8 cellular contexts compared by ENCODE assay signal in the genomic region with DNA sequence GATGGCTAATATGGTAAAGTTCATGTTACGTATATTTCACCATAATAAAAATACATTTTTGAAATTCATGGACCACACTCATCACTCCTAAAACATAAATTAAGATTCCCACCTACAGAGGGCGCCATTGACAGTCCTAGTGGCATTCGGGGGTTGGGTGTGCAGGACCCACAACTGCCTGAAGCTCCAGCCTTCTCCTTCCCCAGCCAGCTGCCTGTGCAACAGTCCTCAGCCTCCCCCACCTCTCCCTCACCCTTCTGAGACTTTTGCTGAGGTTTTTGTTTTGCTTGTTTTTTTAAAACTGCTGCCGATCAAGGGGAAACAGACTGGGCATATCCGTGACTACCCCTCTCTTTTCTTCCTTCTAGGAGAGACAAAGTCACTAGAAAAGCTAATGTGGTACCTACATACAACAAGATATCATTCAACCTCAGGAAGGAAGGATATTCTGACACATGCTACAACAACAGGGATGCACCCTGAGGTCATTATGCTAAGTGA. TPM values are rescaled to one million over a fixed set of nuclear protein-coding genes. Genes with fewer than 3 reads are reported as not detected.
DNase-seq lines count a peak whose midpoint lies in the region; ATAC-seq, FAIRE-seq and TF ChIP-seq lines count a peak whose summit lies in the region.

No MANE protein-coding gene starts in this region.

- in situ Hi-C loops in K562 (cut with MboI), result loop anchor here (5.0 kb wide), 1 partner anchor 199 kb away; no protein-coding TSS in a partner anchor

- peaks cover 12 to 33% of the 10 kb centered on the region in 2 experiments for H3K27me3 ChIP-seq in K562 (ENCODE audit: control insufficient read depth in 2 of 2, insufficient read depth in 2 of 2, low read length in 2 of 2)
- H3K27me3 ChIP-seq in iPS-15b (ENCODE audit: control insufficient read depth, insufficient read depth, low read length), result no peaks in the 10 kb centered on the region

- H3K4me1 Mint-ChIP-seq in T-helper 2 cell treated with Interferon-gamma antibody and Interleukin-4, amounts not matched to agents 5 μg/mL and 100 μg/mL, for 36 hours (ENCODE audit: low read depth), result peaks cover 4% of the 10 kb centered on the region

- peak overlapping the region; percentile 43 for H2AFZ ChIP-seq in K562 (ENCODE audit: low read depth, low read length)

- ATAC-seq in K562 (peak; percentile 93), HG02763 (IDR thresholded peaks at IDR 0.05; ENCODE audit: unreplicated experiment) (no peak)

- CTCF ChIA-PET in K562 (lab: Yijun Ruan, JAX; ENCODE audit: low intra/inter-chr PET ratio), result interaction anchor here (0.6 to 2.1 kb wide), 5 partner anchors 159 to 199 kb away, joined by 3 to 11 read pairs (median 6); no protein-coding TSS in a partner anchor

- intact Hi-C loops in K562 (cut with micrococcal nuclease), result loop anchor here (1.0 to 5.0 kb wide), 3 partner anchors 159 to 424 kb away; no protein-coding TSS in a partner anchor

- no peaks in the 10 kb centered on the region for H3K9me3 Mint-ChIP-seq in T-helper 2 cell treated with Interferon-gamma antibody and Interleukin-4, amounts not matched to agents 5 μg/mL and 100 μg/mL, for 36 hours

- no peak overlapping the region for H3K4me2 ChIP-seq in K562 (ENCODE audit: insufficient read depth, low read length)

- DNase-seq in GDM1 (lab: John Stamatoyannopoulos, UW), result peak; percentile 38
- DNase-seq in NCI-H1105 treated with DMSO at 0.1 percent for 48 hours (lab: John Stamatoyannopoulos, UW), result peak; percentile 46
- DNase-seq in T-helper 2 cell treated with Interferon-gamma antibody and Interleukin-4, amounts not matched to agents 5 μg/mL and 100 μg/mL, for 36 hours (ENCODE audit: low spot score), result peak; percentile 33
- DNase-seq in K562 (ENCODE audit: extremely low read depth in 1 of 4, low spot score in 3 of 4), result peak; percentile 70 to 86 (median 78)
- peak; percentile 70 for DNase-seq in stimulated activated CD4-positive, alpha-beta T cell treated with anti-CD3 and anti-CD28 coated beads, Interleukin-15, amount 100 ng/mL, for 24 hours
- DNase-seq in GM19238 (ENCODE audit: insufficient read length, low spot score), result no peak

- H3K36me3 Mint-ChIP-seq in T-helper 2 cell treated with Interferon-gamma antibody and Interleukin-4, amounts not matched to agents 5 μg/mL and 100 μg/mL, for 36 hours (ENCODE audit: low read depth), result no peaks in the 10 kb centered on the region

- H3K79me2 ChIP-seq in K562 (ENCODE audit: control insufficient read depth, insufficient read depth, low read length), result no peaks in the 10 kb centered on the region

- no peaks in the 10 kb centered on the region for H3K9me1 ChIP-seq in K562 (ENCODE audit: control insufficient read depth, insufficient read depth, low read length)

- BruUV-seq in K562 (replicated peaks; lab: Mats Ljungman, UMichigan), result no TSS peak

- H3K4me3 ChIP-seq in K562 (no peak overlapping the region), iPS-15b (ENCODE audit: low read depth, low read length) (no peak overlapping the region)

- WGBS in K562 (ENCODE audit: insufficient coverage, low coverage, missing lambda C conversion rate), result 13% methylated on average over 5 of the region's 5 CpGs

- peaks cover 23% of the 10 kb centered on the region for H3K27me3 Mint-ChIP-seq in T-helper 2 cell treated with Interferon-gamma antibody and Interleukin-4, amounts not matched to agents 5 μg/mL and 100 μg/mL, for 36 hours (ENCODE audit: low read depth)

- no peak overlapping the region for H3K27ac Mint-ChIP-seq in T-helper 2 cell treated with Interferon-gamma antibody and Interleukin-4, amounts not matched to agents 5 μg/mL and 100 μg/mL, for 36 hours

- H3K4me3 Mint-ChIP-seq in T-helper 2 cell treated with Interferon-gamma antibody and Interleukin-4, amounts not matched to agents 5 μg/mL and 100 μg/mL, for 36 hours, result no peak overlapping the region

- FAIRE-seq in K562 (lab: Jason Lieb, UNC), result peak; percentile 89

- peak; percentile 78 to 90 for TF ChIP-seq RAD21 in K562 (CRISPR knock-in tag; conservative IDR thresholded peaks at IDR 0.05 in 1 of 2, IDR thresholded peaks at IDR 0.05 in 1 of 2)

- H3K9me3 ChIP-seq in K562 (replicated peaks; ENCODE audit: control insufficient read depth, insufficient read depth, low read depth, low read length) (no peaks in the 10 kb centered on the region), iPS-15b (ENCODE audit: control insufficient read depth, insufficient read depth, low read length) (no peaks in the 10 kb centered on the region)

- TF ChIP-seq POLR2A in K562 (conservative IDR thresholded peaks at IDR 0.05), result no peak

- H3K36me3 ChIP-seq in K562 (ENCODE audit: control insufficient read depth, insufficient read depth, low read length), result no peaks in the 10 kb centered on the region
- no peaks in the 10 kb centered on the region for H3K36me3 ChIP-seq in iPS-15b (ENCODE audit: control insufficient read depth, insufficient read depth, low read length)

- H3K9ac ChIP-seq in K562 (ENCODE audit: insufficient read depth in 1 of 2, low read depth in 2 of 2, low read length in 2 of 2), result no peak overlapping the region
- H3K9ac ChIP-seq in iPS-15b (ENCODE audit: low read depth, low read length), result peak overlapping the region; percentile 14

- peak; percentile 84 to 91 (median 88) for TF ChIP-seq CTCF in K562 (IDR thresholded peaks at IDR 0.05 in 2 of 3, conservative IDR thresholded peaks at IDR 0.05 in 1 of 3; ENCODE audit: insufficient read depth in 2 of 3, low read depth in 1 of 3, low read length in 3 of 3)

- H3K4me1 ChIP-seq in K562 (replicated peaks in 1 of 2; ENCODE audit: control insufficient read depth in 2 of 2, insufficient read depth in 2 of 2, low read length in 2 of 2) (peaks cover 0 to 2% of the 10 kb centered on the region in 2 experiments; a peak in 1 of 5 replicates), iPS-15b (ENCODE audit: control insufficient read depth, insufficient read depth, low read length) (peaks cover 4% of the 10 kb centered on the region)

- H3K27ac ChIP-seq in K562 (ENCODE audit: extremely low read depth, low read depth, low read length), result no peak overlapping the region

- POLR2A ChIA-PET in K562 (lab: Yijun Ruan, JAX), result interaction anchor here (0.5 to 1.5 kb wide), 4 partner anchors 10 to 197 kb away, joined by 3 to 7 read pairs (median 4); partner anchors contain the start of gene URB1

- no peaks in the 10 kb centered on the region for H4K20me1 ChIP-seq in K562 (replicated peaks; ENCODE audit: control insufficient read depth, insufficient read depth, low read length)

- no peak for TF ChIP-seq EP300 in K562 (IDR thresholded peaks at IDR 0.05; ENCODE audit: low read length)

TF ChIP-seq in K562, 482 proteins besides CTCF, POLR2A, EP300 and RAD21 (continues in another document):
- TF ChIP-seq, protein P1, sequence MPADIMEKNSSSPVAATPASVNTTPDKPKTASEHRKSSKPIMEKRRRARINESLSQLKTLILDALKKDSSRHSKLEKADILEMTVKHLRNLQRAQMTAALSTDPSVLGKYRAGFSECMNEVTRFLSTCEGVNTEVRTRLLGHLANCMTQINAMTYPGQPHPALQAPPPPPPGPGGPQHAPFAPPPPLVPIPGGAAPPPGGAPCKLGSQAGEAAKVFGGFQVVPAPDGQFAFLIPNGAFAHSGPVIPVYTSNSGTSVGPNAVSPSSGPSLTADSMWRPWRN (IDR thresholded peaks at IDR 0.05; ENCODE audit: low read depth), result no peak
- TF ChIP-seq NCOA2 (IDR thresholded peaks at IDR 0.05; ENCODE audit: partially characterized antibody in 2 of 2) (no peak), NR1H2 (CRISPR knock-in tag; IDR thresholded peaks at IDR 0.05) (no peak), CREBBP (IDR thresholded peaks at IDR 0.05; ENCODE audit: low read depth, low read length) (no peak)

RNA-seq across cellular contexts. Expression of gene EVA1C, which starts 9.3 kb away (rescaled TPM):
- not detected in 2 replicates for total RNA-seq in K562 (2011; cell fraction: chromatin; rRNA removed; ENCODE audit: low replicate concordance)
- total RNA-seq in K562 (2011; cell fraction: nucleolus; rRNA removed), result not detected in 2 replicates
- not detected in 2 replicates for total RNA-seq in K562 (2011; cell fraction: nucleoplasm; rRNA removed)
- not detected in 2 replicates for total RNA-seq in K562 (2014; rRNA removed)
- total RNA-seq in K562 (2014; rRNA removed; fragmentation: Illumina TruSeq; extraction: Trizol), result not detected in 2 replicates
- total RNA-seq in K562 (2015; rRNA removed; fragmentation: Illumina TruSeq; extraction: Trizol), result not detected in 2 replicates
- total RNA-seq in K562 (2021), result 0.22 TPM in 1 of 2 replicates, not detected in the other
- not detected in 2 replicates for polyA plus RNA-seq in K562 (2011; rRNA removed)
- not detected in 2 replicates for polyA plus RNA-seq in K562 (2011; cell fraction: cytosol; rRNA removed)
- polyA plus RNA-seq in K562 (2011; cell fraction: nucleus; rRNA removed), result not detected in 2 replicates
- polyA plus RNA-seq in K562 (2012), result not detected in 2 replicates
- not detected in 2 replicates for polyA plus RNA-seq in K562 (2014; fragmentation: Illumina TruSeq; extraction: Trizol)
- not detected for polyA plus RNA-seq in K562 (2014; fragmentation: Nextera tagmentation; extraction: Ambion mirVana)
- polyA plus RNA-seq in K562 (2014; rRNA removed), result not detected in 2 replicates
- not detected in 2 replicates for polyA minus RNA-seq in K562 (2011; rRNA and poly(A)+ RNA removed)
- 1.6 and 2.0 TPM in 2 replicates for polyA minus RNA-seq in K562 (2011; cell fraction: cytosol; rRNA and poly(A)+ RNA removed)
- not detected in 2 replicates for polyA minus RNA-seq in K562 (2011; cell fraction: nucleus; rRNA and poly(A)+ RNA removed)

RNA-seq across cellular contexts. Expression of gene URB1, which starts 10.4 kb away (rescaled TPM):
- 87.7 and 116 TPM in 2 replicates for total RNA-seq in K562 (2011; cell fraction: chromatin; rRNA removed; ENCODE audit: low replicate concordance)
- total RNA-seq in K562 (2011; cell fraction: nucleolus; rRNA removed), result 77.1 and 89.9 TPM in 2 replicates
- 74.4 and 81.8 TPM in 2 replicates for total RNA-seq in K562 (2011; cell fraction: nucleoplasm; rRNA removed)
- total RNA-seq in K562 (2014; rRNA removed), result 26.7 and 34.9 TPM in 2 replicates
- 23.3 and 26.1 TPM in 2 replicates for total RNA-seq in K562 (2014; rRNA removed; fragmentation: Illumina TruSeq; extraction: Trizol)
- 26.2 and 28.5 TPM in 2 replicates for total RNA-seq in K562 (2015; rRNA removed; fragmentation: Illumina TruSeq; extraction: Trizol)
- total RNA-seq in K562 (2021), result 51.9 and 53.6 TPM in 2 replicates
- 10.6 and 15.0 TPM in 2 replicates for polyA plus RNA-seq in K562 (2011; rRNA removed)
- polyA plus RNA-seq in K562 (2011; cell fraction: cytosol; rRNA removed), result 8.2 and 11.3 TPM in 2 replicates
- polyA plus RNA-seq in K562 (2011; cell fraction: nucleus; rRNA removed), result 24.6 and 51.6 TPM in 2 replicates
- polyA plus RNA-seq in K562 (2012), result 13.5 and 22.2 TPM in 2 replicates
- 21.5 and 23.0 TPM in 2 replicates for polyA plus RNA-seq in K562 (2014; fragmentation: Illumina TruSeq; extraction: Trizol)
- 1 to 10 TPM in 1 of 2 experiments, under 1 TPM in 1; 0.97 to 1.4 TPM for polyA plus RNA-seq in K562 (2014; fragmentation: Nextera tagmentation; extraction: Ambion mirVana)
- 15.8 and 17.4 TPM in 2 replicates for polyA plus RNA-seq in K562 (2014; rRNA removed)
- polyA minus RNA-seq in K562 (2011; rRNA and poly(A)+ RNA removed), result 38.5 and 45.9 TPM in 2 replicates
- 34.2 and 36.6 TPM in 2 replicates for polyA minus RNA-seq in K562 (2011; cell fraction: cytosol; rRNA and poly(A)+ RNA removed)
- 57.2 and 58.4 TPM in 2 replicates for polyA minus RNA-seq in K562 (2011; cell fraction: nucleus; rRNA and poly(A)+ RNA removed)
